In the genomic region with DNA sequence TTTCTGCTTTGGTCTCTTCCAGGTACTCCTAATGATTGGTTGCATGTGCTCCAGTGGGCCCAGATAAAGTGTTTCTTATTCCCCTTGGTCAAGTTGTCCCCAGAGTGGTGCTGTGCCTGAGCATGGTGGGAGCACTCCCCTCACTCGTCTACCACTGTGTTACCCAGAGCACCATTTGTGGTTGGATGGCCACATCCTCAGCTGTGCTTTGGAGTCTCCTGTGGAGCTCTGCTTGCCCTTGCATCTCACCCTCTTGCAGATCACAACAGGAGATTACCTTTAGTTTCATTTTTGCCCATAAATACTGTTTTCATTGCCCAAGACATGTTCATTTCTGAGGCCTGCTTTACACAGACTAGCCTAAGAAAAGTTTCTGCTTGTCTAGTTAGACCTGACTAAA, we compare ENCODE assay signal across 16 cellular contexts. TPM values are rescaled to one million over a fixed set of nuclear protein-coding genes. Genes with fewer than 3 reads are reported as not detected.
"Had no signal": no experiment of that assay in that cellular context is flagged by ENCODE, and none has a peak within 500 bp of the region (broad histone marks: within the 10 kb centered on the region; RNA-seq: fewer than 3 reads in every experiment).

No MANE protein-coding gene starts in this region.

RNA-seq across cellular contexts. Expression of gene HSFX3, which starts 0.7 kb away (rescaled TPM):
- total RNA-seq: activated CD4-positive, alpha-beta T cell treated with anti-CD3 and anti-CD28 coated beads for 36 hours; activated naive CD4-positive, alpha-beta T cell treated with anti-CD3 and anti-CD28 coated beads for 36 hours; astrocyte; endodermal cell; esophagus muscularis mucosa; foreskin keratinocyte; kidney epithelial cell; lower leg skin; mesothelial cell of epicardium; occipital lobe; sigmoid colon; suprapubic skin; upper lobe of right lung had no signal
- polyA plus RNA-seq: foreskin keratinocyte, psoas muscle, sigmoid colon, small intestine had no signal

RNA-seq across cellular contexts. Expression of gene MAGEA9B, which starts 36.8 kb away (rescaled TPM):
- total RNA-seq: activated CD4-positive, alpha-beta T cell treated with anti-CD3 and anti-CD28 coated beads for 36 hours; activated naive CD4-positive, alpha-beta T cell treated with anti-CD3 and anti-CD28 coated beads for 36 hours; astrocyte; endodermal cell; esophagus muscularis mucosa; foreskin keratinocyte; heart left ventricle; lower leg skin; mesothelial cell of epicardium; occipital lobe; psoas muscle; sigmoid colon; suprapubic skin; upper lobe of right lung had no signal
- polyA plus RNA-seq: foreskin keratinocyte, heart left ventricle, psoas muscle, sigmoid colon, small intestine had no signal

RNA-seq across cellular contexts. Expression of gene HSFX2, which starts 44.7 kb away (rescaled TPM):
- total RNA-seq: activated CD4-positive, alpha-beta T cell treated with anti-CD3 and anti-CD28 coated beads for 36 hours; activated naive CD4-positive, alpha-beta T cell treated with anti-CD3 and anti-CD28 coated beads for 36 hours; astrocyte; endodermal cell; lower leg skin; mesothelial cell of epicardium; sigmoid colon; upper lobe of right lung had no signal
